1 cellular context compared by ENCODE assay signal in the genomic region with DNA sequence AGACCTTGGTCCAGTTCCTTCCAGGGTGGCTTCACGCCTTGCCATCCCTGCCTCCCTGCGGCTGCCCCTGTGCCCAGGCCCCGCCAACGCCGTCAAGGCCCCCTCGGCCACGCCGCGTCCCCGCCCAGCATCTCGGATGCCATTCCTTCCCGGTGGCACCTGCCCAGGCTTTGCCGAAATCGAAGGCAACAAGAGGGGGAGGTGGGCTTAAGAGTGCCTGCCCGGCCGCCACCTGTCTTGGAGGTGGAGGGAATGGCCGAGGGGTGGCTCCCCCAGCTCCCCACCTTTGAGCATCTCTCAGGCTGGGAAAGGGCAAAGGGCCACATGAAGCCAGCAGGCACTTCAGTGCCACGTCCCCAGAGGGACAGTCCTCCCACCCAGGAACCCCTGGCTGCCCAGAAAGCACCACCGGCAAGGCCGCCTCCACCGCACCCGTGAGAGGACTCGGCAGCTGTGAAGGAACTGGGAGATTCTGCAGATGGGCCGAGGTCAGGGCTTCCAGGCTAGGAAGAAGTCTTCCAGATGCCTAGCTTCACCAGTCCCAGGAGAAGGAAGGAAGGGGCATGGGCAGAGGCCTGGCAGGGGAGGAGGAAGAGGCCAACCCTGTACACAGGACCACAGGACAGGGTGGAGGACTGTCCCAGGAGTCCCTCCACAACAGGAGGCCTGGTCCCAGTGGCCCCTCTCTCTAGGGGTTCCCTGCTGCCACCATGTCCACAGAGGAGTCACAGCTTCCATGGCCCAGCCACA.
TF ChIP-seq lines count a peak whose summit lies in the region.

No MANE protein-coding gene starts in this region.

TF ChIP-seq in WTC11, 78 proteins besides CTCF, POLR2A, EP300 and RAD21:
- TF ChIP-seq OVOL2 (CRISPR knock-in tag; IDR thresholded peaks at IDR 0.05; ENCODE audit: borderline replicate concordance) = no peak
- TF ChIP-seq TEAD4 (CRISPR knock-in tag; IDR thresholded peaks at IDR 0.05) = no peak
- no peak for TF ChIP-seq ZBTB43 (CRISPR knock-in tag; IDR thresholded peaks at IDR 0.05)
- TF ChIP-seq, protein P1, sequence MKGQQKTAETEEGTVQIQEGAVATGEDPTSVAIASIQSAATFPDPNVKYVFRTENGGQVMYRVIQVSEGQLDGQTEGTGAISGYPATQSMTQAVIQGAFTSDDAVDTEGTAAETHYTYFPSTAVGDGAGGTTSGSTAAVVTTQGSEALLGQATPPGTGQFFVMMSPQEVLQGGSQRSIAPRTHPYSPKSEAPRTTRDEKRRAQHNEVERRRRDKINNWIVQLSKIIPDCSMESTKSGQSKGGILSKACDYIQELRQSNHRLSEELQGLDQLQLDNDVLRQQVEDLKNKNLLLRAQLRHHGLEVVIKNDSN (CRISPR knock-in tag; IDR thresholded peaks at IDR 0.05) = no peak
- no peak for TF ChIP-seq ERG (CRISPR knock-in tag; IDR thresholded peaks at IDR 0.05)
- TF ChIP-seq, protein P2, sequence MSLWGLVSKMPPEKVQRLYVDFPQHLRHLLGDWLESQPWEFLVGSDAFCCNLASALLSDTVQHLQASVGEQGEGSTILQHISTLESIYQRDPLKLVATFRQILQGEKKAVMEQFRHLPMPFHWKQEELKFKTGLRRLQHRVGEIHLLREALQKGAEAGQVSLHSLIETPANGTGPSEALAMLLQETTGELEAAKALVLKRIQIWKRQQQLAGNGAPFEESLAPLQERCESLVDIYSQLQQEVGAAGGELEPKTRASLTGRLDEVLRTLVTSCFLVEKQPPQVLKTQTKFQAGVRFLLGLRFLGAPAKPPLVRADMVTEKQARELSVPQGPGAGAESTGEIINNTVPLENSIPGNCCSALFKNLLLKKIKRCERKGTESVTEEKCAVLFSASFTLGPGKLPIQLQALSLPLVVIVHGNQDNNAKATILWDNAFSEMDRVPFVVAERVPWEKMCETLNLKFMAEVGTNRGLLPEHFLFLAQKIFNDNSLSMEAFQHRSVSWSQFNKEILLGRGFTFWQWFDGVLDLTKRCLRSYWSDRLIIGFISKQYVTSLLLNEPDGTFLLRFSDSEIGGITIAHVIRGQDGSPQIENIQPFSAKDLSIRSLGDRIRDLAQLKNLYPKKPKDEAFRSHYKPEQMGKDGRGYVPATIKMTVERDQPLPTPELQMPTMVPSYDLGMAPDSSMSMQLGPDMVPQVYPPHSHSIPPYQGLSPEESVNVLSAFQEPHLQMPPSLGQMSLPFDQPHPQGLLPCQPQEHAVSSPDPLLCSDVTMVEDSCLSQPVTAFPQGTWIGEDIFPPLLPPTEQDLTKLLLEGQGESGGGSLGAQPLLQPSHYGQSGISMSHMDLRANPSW (CRISPR knock-in tag; conservative IDR thresholded peaks at IDR 0.05; ENCODE audit: low read depth) = no peak
- no peak for TF ChIP-seq ESRRA (CRISPR knock-in tag; IDR thresholded peaks at IDR 0.05; ENCODE audit: borderline replicate concordance)
- TF ChIP-seq TCF7 (CRISPR knock-in tag; IDR thresholded peaks at IDR 0.05; ENCODE audit: low read depth) = no peak
- TF ChIP-seq MAX (CRISPR knock-in tag; IDR thresholded peaks at IDR 0.05) = no peak
- TF ChIP-seq ZBTB21 (CRISPR knock-in tag; IDR thresholded peaks at IDR 0.05; ENCODE audit: borderline replicate concordance) = no peak
- TF ChIP-seq FOXK1 (CRISPR knock-in tag; IDR thresholded peaks at IDR 0.05) = no peak
- TF ChIP-seq ELF4 (CRISPR knock-in tag; IDR thresholded peaks at IDR 0.05; ENCODE audit: low read depth) = no peak
- TF ChIP-seq GTF2I (CRISPR knock-in tag; conservative IDR thresholded peaks at IDR 0.05) = no peak
- TF ChIP-seq NFE2L1 (CRISPR knock-in tag; IDR thresholded peaks at IDR 0.05) = no peak
- TF ChIP-seq, protein P3, sequence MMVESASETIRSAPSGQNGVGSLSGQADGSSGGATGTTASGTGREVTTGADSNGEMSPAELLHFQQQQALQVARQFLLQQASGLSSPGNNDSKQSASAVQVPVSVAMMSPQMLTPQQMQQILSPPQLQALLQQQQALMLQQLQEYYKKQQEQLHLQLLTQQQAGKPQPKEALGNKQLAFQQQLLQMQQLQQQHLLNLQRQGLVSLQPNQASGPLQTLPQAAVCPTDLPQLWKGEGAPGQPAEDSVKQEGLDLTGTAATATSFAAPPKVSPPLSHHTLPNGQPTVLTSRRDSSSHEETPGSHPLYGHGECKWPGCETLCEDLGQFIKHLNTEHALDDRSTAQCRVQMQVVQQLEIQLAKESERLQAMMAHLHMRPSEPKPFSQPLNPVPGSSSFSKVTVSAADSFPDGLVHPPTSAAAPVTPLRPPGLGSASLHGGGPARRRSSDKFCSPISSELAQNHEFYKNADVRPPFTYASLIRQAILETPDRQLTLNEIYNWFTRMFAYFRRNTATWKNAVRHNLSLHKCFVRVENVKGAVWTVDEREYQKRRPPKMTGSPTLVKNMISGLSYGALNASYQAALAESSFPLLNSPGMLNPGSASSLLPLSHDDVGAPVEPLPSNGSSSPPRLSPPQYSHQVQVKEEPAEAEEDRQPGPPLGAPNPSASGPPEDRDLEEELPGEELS (CRISPR knock-in tag; IDR thresholded peaks at IDR 0.05) = no peak
